ENCODE assay signal across 8 cellular contexts in genomic region chrX:129653985-129654651, GRCh38. TPM values are rescaled to one million over a fixed set of nuclear protein-coding genes. Genes with fewer than 3 reads are reported as not detected.
A peak's percentile ranks its signal among the peaks of the same experiment; 100 is the strongest.
DNase-seq lines count a peak whose midpoint lies in the region; TF ChIP-seq lines count a peak whose summit lies in the region.

No MANE protein-coding gene starts in this region.

- H3K9ac ChIP-seq in ES-I3 (ENCODE audit: low read depth, low read length) (peak overlapping the region; percentile 51), GM23248 (peak overlapping the region; percentile 25; the same call in 1 of the 2 replicates)

- no peak overlapping the region for H3K27ac ChIP-seq in GM23248
- peak overlapping the region in 1 of 4 donors; percentile 17 for H3K27ac ChIP-seq in Peyer's patch
- peak overlapping the region in 18 of 59 donors; percentile 13 to 57 (median 28) for H3K27ac ChIP-seq in dorsolateral prefrontal cortex
- H3K27ac ChIP-seq in vagina = no peak overlapping the region

- H3K4me1 ChIP-seq in ES-I3 (ENCODE audit: insufficient read depth, low read length) = peaks cover 6% of the 10 kb centered on the region
- peaks cover 4% of the 10 kb centered on the region for H3K4me1 ChIP-seq in GM23248 (ENCODE audit: insufficient read depth)
- peaks cover 0 to 8% (median 0%) of the 10 kb centered on the region in 4 donors for H3K4me1 ChIP-seq in Peyer's patch
- peaks cover 16% of the 10 kb centered on the region for H3K4me1 ChIP-seq in mononuclear cell (ENCODE audit: insufficient read depth, low read length)
- H3K4me1 ChIP-seq in vagina = peaks cover 16% of the 10 kb centered on the region

- 1 to 4% methylated on average over 25 to 46 of the region's 57 CpGs for WGBS in GM23248 (ENCODE audit: low coverage in 1 of 2, low lambda C conversion rate in 2 of 2, missing lambda C conversion rate in 2 of 2), 2 experiments

- TF ChIP-seq CTCF in Peyer's patch (IDR thresholded peaks at IDR 0.05) = peak in 1 of 6 experiments; percentile 3
- TF ChIP-seq CTCF in dorsolateral prefrontal cortex (IDR thresholded peaks at IDR 0.05 in 54 of 56, conservative IDR thresholded peaks at IDR 0.05 in 2 of 56; ENCODE audit: low read depth in 1 of 56, partially characterized antibody in 56 of 56) = no peak
- TF ChIP-seq CTCF in vagina (IDR thresholded peaks at IDR 0.05) = no peak

- 0 out of 2 replicates have a peak, but pooled peaks cover 6% of the 10 kb centered on the region for H3F3A ChIP-seq in GM23248 (ENCODE audit: insufficient read depth)

- peak overlapping the region; percentile 73 for H2AFZ ChIP-seq in GM23248

- H3K27me3 ChIP-seq in GM23248 (replicated peaks; ENCODE audit: insufficient read depth) (no peaks in the 10 kb centered on the region), Peyer's patch (no peaks in the 10 kb centered on the region), dorsolateral prefrontal cortex (peaks cover 0 to 84% (median 11%) of the 10 kb centered on the region in 45 donors), mononuclear cell (ENCODE audit: insufficient read depth, low read length) (peaks cover 6% of the 10 kb centered on the region), vagina (no peaks in the 10 kb centered on the region)

- H3K4me3 ChIP-seq in GM23248 = peak overlapping the region; percentile 70
- peak overlapping the region; percentile 18 to 56 (median 50) for H3K4me3 ChIP-seq in Peyer's patch
- peak overlapping the region; percentile 26 to 71 (median 55) for H3K4me3 ChIP-seq in dorsolateral prefrontal cortex
- peak overlapping the region; percentile 8 for H3K4me3 ChIP-seq in mononuclear cell (ENCODE audit: low read length)
- H3K4me3 ChIP-seq in vagina = peak overlapping the region; percentile 39 to 40

- no peaks in the 10 kb centered on the region for H4K20me1 ChIP-seq in GM23248 (ENCODE audit: insufficient read depth)

- H3K9me3 ChIP-seq in ES-I3 (ENCODE audit: control insufficient read depth, insufficient read depth, low read length) = no peaks in the 10 kb centered on the region
- no peaks in the 10 kb centered on the region for H3K9me3 ChIP-seq in GM23248 (ENCODE audit: low read depth)
- H3K9me3 ChIP-seq in Peyer's patch = no peaks in the 10 kb centered on the region
- no peaks in the 10 kb centered on the region for H3K9me3 ChIP-seq in mononuclear cell (ENCODE audit: low read depth, low read length)
- H3K9me3 ChIP-seq in vagina = no peaks in the 10 kb centered on the region

- intact Hi-C loops in dorsolateral prefrontal cortex (cut with DNase I) = loop anchor here in 1 of 2 donors (5.0 kb wide), 1 partner anchor 73 kb away; no protein-coding TSS in a partner anchor
- intact Hi-C loops in vagina (cut with DNase I) = no loop called here

- TF ChIP-seq POLR2A in Peyer's patch (IDR thresholded peaks at IDR 0.05) (no peak), vagina (IDR thresholded peaks at IDR 0.05) (no peak)

- no peaks in the 10 kb centered on the region for H3K79me2 ChIP-seq in GM23248 (ENCODE audit: insufficient read depth)

- in situ Hi-C loops in GM23248 (cut with MboI) = no loop called here

- H3K9me2 ChIP-seq in GM23248 (ENCODE audit: insufficient read depth) = no peaks in the 10 kb centered on the region

- H3K4me2 ChIP-seq in GM23248 (ENCODE audit: unreplicated experiment) = peak overlapping the region; percentile 85

- DNase-seq in GM23248 (peak; percentile 18), Peyer's patch (peak in 2 of 3 donors; percentile 48 to 57), dorsolateral prefrontal cortex (peak in 2 of 10 donors; percentile 24 to 34), vagina (ENCODE audit: extremely low spot score in 2 of 2) (peak; percentile 37 to 81), NCI-H1930 (lab: John Stamatoyannopoulos, UW) (no peak), superior temporal gyrus (ENCODE audit: extremely low spot score) (no peak)

- H3K36me3 ChIP-seq in ES-I3 (ENCODE audit: insufficient read depth, low read length) (no peaks in the 10 kb centered on the region), GM23248 (ENCODE audit: low read depth) (no peaks in the 10 kb centered on the region), Peyer's patch (no peaks in the 10 kb centered on the region), vagina (no peaks in the 10 kb centered on the region)

RNA-seq across cellular contexts. Expression of gene APLN, which starts 0.6 kb away (rescaled TPM):
- total RNA-seq in GM23248 (2014; rRNA removed; shearing (Covaris generic)) = 0.43 and 1.1 TPM in 2 replicates
- 0.80 and 1.1 TPM in 2 replicates for polyA plus RNA-seq in GM23248 (2016; fragmentation: Nextera tagmentation; extraction: Ambion mirVana)
- total RNA-seq in Peyer's patch = under 1 TPM in 2 of 4 donors, not detected in 2; 0.27 to 0.35 TPM
- total RNA-seq in dorsolateral prefrontal cortex = 10 to 100 TPM in 103 of 120 experiments, 1 to 10 TPM in 17; 3.5 to 69.1 (median 14.9) TPM
- not detected for total RNA-seq in mononuclear cell
- not detected for total RNA-seq in vagina

Comparison
In these comparisons a context has a peak if more than half of its experiments do, and no peak if none do; other contexts are left out.
1. DNase-seq: peak in GM23248 (single experiment), Peyer's patch (2 of 3) and vagina (2 of 2); none in NCI-H1930 (0 of 2) and superior temporal gyrus (single experiment).
2. H3K4me3 ChIP-seq: peak in every context shown above with its lines; median percentile 70 in GM23248; 55 in dorsolateral prefrontal cortex; 50 in Peyer's patch; 40 in vagina; 8 in mononuclear cell.